In genomic region chr5:120465281-120465961, GRCh38 we compare ENCODE assay signal across 8 cellular contexts. TPM values are rescaled to one million over a fixed set of nuclear protein-coding genes. Genes with fewer than 3 reads are reported as not detected.
DNase-seq lines count a peak whose midpoint lies in the region; FAIRE-seq and TF ChIP-seq lines count a peak whose summit lies in the region.

No MANE protein-coding gene starts in this region.

- peaks cover 0 to 4% (median 0%) of the 10 kb centered on the region in 3 donors for H3K36me3 Mint-ChIP-seq in CD8-positive, alpha-beta memory T cell

- no peaks in the 10 kb centered on the region for H3K36me3 ChIP-seq in CD8-positive, alpha-beta memory T cell (ENCODE audit: insufficient read depth, low read length)
- H3K36me3 ChIP-seq in MG63 (no peaks in the 10 kb centered on the region), kidney epithelial cell (ENCODE audit: control insufficient read depth, insufficient read depth, low read length) (no peaks in the 10 kb centered on the region), subcutaneous abdominal adipose tissue (ENCODE audit: control insufficient read depth in 5 of 5, insufficient read depth in 5 of 5, low read length in 5 of 5) (no peaks in the 10 kb centered on the region)

- H3K27ac Mint-ChIP-seq in CD8-positive, alpha-beta memory T cell, result no peak overlapping the region

- peak overlapping the region in 4 of 7 donors; percentile 8 to 50 (median 24) for H3K4me3 Mint-ChIP-seq in CD8-positive, alpha-beta memory T cell

- no peak for TF ChIP-seq POLR2A in GM12891 (IDR thresholded peaks at IDR 0.05; ENCODE audit: low read depth, low read length)

- TF ChIP-seq CTCF in kidney epithelial cell (IDR thresholded peaks at IDR 0.05; ENCODE audit: insufficient read depth, low read length, poor library complexity, severe bottlenecking), result no peak

- H3K9me3 Mint-ChIP-seq in CD8-positive, alpha-beta memory T cell, result peaks cover 0 to 8% (median 2%) of the 10 kb centered on the region in 5 donors

- H3K9ac ChIP-seq in subcutaneous abdominal adipose tissue (ENCODE audit: low read length in 5 of 5), result no peak overlapping the region

- peaks cover 4% of the 10 kb centered on the region for H3K27me3 ChIP-seq in CD8-positive, alpha-beta memory T cell (ENCODE audit: insufficient read depth, low read length, poor library complexity, severe bottlenecking)
- H3K27me3 ChIP-seq in MG63 (no peaks in the 10 kb centered on the region), kidney epithelial cell (ENCODE audit: control insufficient read depth, insufficient read depth, low read length) (peaks cover 4% of the 10 kb centered on the region), subcutaneous abdominal adipose tissue (ENCODE audit: control insufficient read depth in 5 of 5, insufficient read depth in 4 of 5, low read length in 5 of 5) (peaks cover 8 to 22% (median 11%) of the 10 kb centered on the region in 5 donors)

- H3K27ac ChIP-seq in CD8-positive, alpha-beta memory T cell (ENCODE audit: low read depth, low read length), result no peak overlapping the region
- H3K27ac ChIP-seq in subcutaneous abdominal adipose tissue (ENCODE audit: low read depth, low read length), result no peak overlapping the region

- POLR2A ChIA-PET in CD8-positive, alpha-beta memory T cell (lab: Charles Lee), result no interaction called here

- no peaks in the 10 kb centered on the region for H3K4me1 ChIP-seq in CD8-positive, alpha-beta memory T cell (ENCODE audit: insufficient read depth, low read length)
- peaks cover 0 to 26% (median 19%) of the 10 kb centered on the region in 5 donors for H3K4me1 ChIP-seq in subcutaneous abdominal adipose tissue (ENCODE audit: control insufficient read depth in 5 of 5, insufficient read depth in 5 of 5, low read length in 5 of 5)

- peaks cover 33 to 44% of the 10 kb centered on the region in 2 donors for H3K27me3 Mint-ChIP-seq in CD8-positive, alpha-beta memory T cell

- no peaks in the 10 kb centered on the region for H3K9me3 ChIP-seq in CD8-positive, alpha-beta memory T cell (ENCODE audit: low read length)
- H3K9me3 ChIP-seq in MG63, result no peaks in the 10 kb centered on the region
- H3K9me3 ChIP-seq in subcutaneous abdominal adipose tissue (ENCODE audit: control insufficient read depth in 5 of 5, low read length in 5 of 5), result no peaks in the 10 kb centered on the region

- CTCF ChIA-PET in CD8-positive, alpha-beta memory T cell (lab: Charles Lee), result no interaction called here

- H3K4me3 ChIP-seq in CD8-positive, alpha-beta memory T cell (ENCODE audit: low read length), result no peak overlapping the region
- H3K4me3 ChIP-seq in MG63, result peak overlapping the region; percentile 56
- H3K4me3 ChIP-seq in kidney epithelial cell (ENCODE audit: low read depth, low read length), result peak overlapping the region; percentile 57
- H3K4me3 ChIP-seq in subcutaneous abdominal adipose tissue (ENCODE audit: low read depth in 1 of 5, low read length in 5 of 5), result peak overlapping the region; percentile 68 to 79 (median 73)

- DNase-seq in CD8-positive, alpha-beta memory T cell, result no peak
- DNase-seq in MG63 (peak; percentile 73), cerebellum (ENCODE audit: low spot score) (peak; percentile 71), kidney epithelial cell (ENCODE audit: low read depth) (no peak), GM12891 (ENCODE audit: insufficient read length, low spot score) (no peak), SKM-1 (lab: John Stamatoyannopoulos, UW; ENCODE audit: unreplicated experiment) (no peak)
- DNase-seq in stimulated activated CD4-positive, alpha-beta T cell treated with anti-CD3 and anti-CD28 coated beads, Interleukin-2, amount 100 ng/mL, for 48 hours, result no peak

- no peak for FAIRE-seq in GM12891 (lab: Jason Lieb, UNC)

- H3K4me1 Mint-ChIP-seq in CD8-positive, alpha-beta memory T cell, result peaks cover 0 to 7% (median 2%) of the 10 kb centered on the region in 3 donors

TF ChIP-seq in GM12891, 5 proteins besides CTCF, POLR2A, EP300 and RAD21:
- TF ChIP-seq TAF1 (IDR thresholded peaks at IDR 0.05; ENCODE audit: low read depth, low read length) (no peak), PAX5 (IDR thresholded peaks at IDR 0.05; ENCODE audit: insufficient read depth, low read length, severe bottlenecking) (no peak), POU2F2 (IDR thresholded peaks at IDR 0.05; ENCODE audit: low read depth, low read length) (no peak), SPI1 (IDR thresholded peaks at IDR 0.05; ENCODE audit: low read depth, low read length) (no peak), POLR2AphosphoS5 (IDR thresholded peaks at IDR 0.05; ENCODE audit: low read depth, low read length) (no peak)
TF ChIP-seq in GM12891: peak in this region for 0.

RNA-seq across cellular contexts. Expression of gene PRR16, which starts 1.3 kb away (rescaled TPM):
- total RNA-seq in CD8-positive, alpha-beta memory T cell, result not detected
- polyA plus RNA-seq in CD8-positive, alpha-beta memory T cell, result not detected
- total RNA-seq in MG63 (2014; rRNA removed; shearing (Covaris generic); ENCODE audit: low replicate concordance), result 0.30 and 5.9 TPM in 2 replicates
- total RNA-seq in cerebellum, result 1.6 TPM
- 0.34 and 1.0 TPM in 2 replicates for total RNA-seq in kidney epithelial cell
- not detected for polyA plus RNA-seq in GM12891 (2012; ENCODE audit: low read depth, missing spikeins)

Comparison
In these comparisons a context has a peak if more than half of its experiments do, and no peak if none do; other contexts are left out.
1. DNase-seq: peak in MG63 (single experiment) and cerebellum (single experiment); none in CD8-positive, alpha-beta memory T cell (0 of 5), kidney epithelial cell (single experiment), GM12891 (single experiment), SKM-1 (single experiment) and stimulated activated CD4-positive, alpha-beta T cell treated with anti-CD3 and anti-CD28 coated beads, Interleukin-2, amount 100 ng/mL, for 48 hours (0 of 2).